9 cellular contexts compared by ENCODE assay signal in genomic region chr2:61535449-61535848, GRCh38. TPM values are rescaled to one million over a fixed set of nuclear protein-coding genes. Genes with fewer than 3 reads are reported as not detected.
DNase-seq lines count a peak whose midpoint lies in the region; ATAC-seq, FAIRE-seq and TF ChIP-seq lines count a peak whose summit lies in the region.
"Had no signal": no experiment of that assay in that cellular context is flagged by ENCODE, and none has a peak within 500 bp of the region (broad histone marks: within the 10 kb centered on the region; RNA-seq: fewer than 3 reads in every experiment).

No MANE protein-coding gene starts in this region.

- CTCF ChIA-PET in HEK293 (lab: Yijun Ruan, JAX) = interaction anchor here (0.6 to 1.3 kb wide), 3 partner anchors 16 to 123 kb away, joined by 4 read pairs; no protein-coding TSS in a partner anchor
- CTCF ChIA-PET in activated B cell treated with CpG ODN at 0.5 μM for 24 hours (lab: Charles Lee) = no interaction called here

- DNase-seq in activated B cell treated with CpG ODN at 0.5 μM for 24 hours = no peak
- DNase-seq in right cardiac atrium = no peak
- no peak for DNase-seq in stimulated activated effector memory CD8-positive, alpha-beta T cell treated with anti-CD3 and anti-CD28 coated beads, Interleukin-12 subunit alpha, Interleukin-12 subunit beta, amount 100 ng/mL, for 72 hours (ENCODE audit: low spot score in 2 of 2)
- no peak for DNase-seq in GM12891 (ENCODE audit: insufficient read length, low spot score)
- DNase-seq in NCI-H345 (lab: John Stamatoyannopoulos, UW) = no peak
- no peak for DNase-seq in cerebellar cortex (ENCODE audit: low spot score)
- DNase-seq: activated CD4-positive, alpha-beta T cell treated with anti-CD3 and anti-CD28 coated beads, Interleukin-2, amount 50 U/mL, for 1 hour had no signal

- H3K4me3 Mint-ChIP-seq in activated B cell treated with CpG ODN at 0.5 μM for 24 hours = peak overlapping the region; percentile 90
- H3K4me3 Mint-ChIP-seq in stimulated activated effector memory CD8-positive, alpha-beta T cell treated with anti-CD3 and anti-CD28 coated beads, Interleukin-12 subunit alpha, Interleukin-12 subunit beta, amount 100 ng/mL, for 72 hours = peak overlapping the region; percentile 98

- TF ChIP-seq CTCF in HEK293 (tag by site-specific recombination; IDR thresholded peaks at IDR 0.05) (no peak), activated B cell treated with CpG ODN at 0.5 μM for 24 hours (IDR thresholded peaks at IDR 0.05) (no peak)

- WGBS in right cardiac atrium = 16% methylated on average over 5 of the region's 5 CpGs

- H3K36me3 ChIP-seq in HEK293 (ENCODE audit: control insufficient read depth in 2 of 2, insufficient read depth in 1 of 2, low read length in 2 of 2) = peaks cover 9 to 14% of the 10 kb centered on the region in 2 experiments

- ATAC-seq in activated B cell treated with CpG ODN at 0.5 μM for 24 hours (ENCODE audit: low read depth) = no peak
- no peak for ATAC-seq in right cardiac atrium
- ATAC-seq in stimulated activated effector memory CD8-positive, alpha-beta T cell treated with anti-CD3 and anti-CD28 coated beads, Interleukin-12 subunit alpha, Interleukin-12 subunit beta, amount 100 ng/mL, for 72 hours = no peak
- ATAC-seq in GM21737 (IDR thresholded peaks at IDR 0.05; ENCODE audit: unreplicated experiment) = no peak

- no peaks in the 10 kb centered on the region for H3K27me3 Mint-ChIP-seq in activated B cell treated with CpG ODN at 0.5 μM for 24 hours

- H3K9me3 ChIP-seq in HEK293 (ENCODE audit: control insufficient read depth, insufficient read depth, low read depth, low read length) = no peaks in the 10 kb centered on the region
- no peaks in the 10 kb centered on the region for H3K9me3 ChIP-seq in right cardiac atrium (ENCODE audit: control insufficient read depth, low read length)

- POLR2A ChIA-PET in HEK293 (lab: Yijun Ruan, JAX) = no interaction called here
- POLR2A ChIA-PET in activated B cell treated with CpG ODN at 0.5 μM for 24 hours (lab: Charles Lee) = interaction anchor here (0.7 kb wide), 1 partner anchor 45 kb away, joined by 3 read pairs; no protein-coding TSS in a partner anchor

- H3K4me3 ChIP-seq in HEK293 (ENCODE audit: low read depth, low read length) (peak overlapping the region; percentile 88), right cardiac atrium (ENCODE audit: low read length) (peak overlapping the region; percentile 99)

- H3K9me3 Mint-ChIP-seq in activated B cell treated with CpG ODN at 0.5 μM for 24 hours = no peaks in the 10 kb centered on the region
- no peaks in the 10 kb centered on the region for H3K9me3 Mint-ChIP-seq in stimulated activated effector memory CD8-positive, alpha-beta T cell treated with anti-CD3 and anti-CD28 coated beads, Interleukin-12 subunit alpha, Interleukin-12 subunit beta, amount 100 ng/mL, for 72 hours

- FAIRE-seq in GM12891 (lab: Jason Lieb, UNC) = no peak

- H3K27ac ChIP-seq in HEK293 (ENCODE audit: extremely low read depth, low read depth, low read length) (no peak overlapping the region), right cardiac atrium (ENCODE audit: low read length) (no peak overlapping the region)

- H3K36me3 Mint-ChIP-seq in activated B cell treated with CpG ODN at 0.5 μM for 24 hours (ENCODE audit: low read depth) = peaks cover 46% of the 10 kb centered on the region
- peaks cover 80% of the 10 kb centered on the region for H3K36me3 Mint-ChIP-seq in stimulated activated effector memory CD8-positive, alpha-beta T cell treated with anti-CD3 and anti-CD28 coated beads, Interleukin-12 subunit alpha, Interleukin-12 subunit beta, amount 100 ng/mL, for 72 hours

- H3K4me1 Mint-ChIP-seq in activated B cell treated with CpG ODN at 0.5 μM for 24 hours = peaks cover 52% of the 10 kb centered on the region
- peaks cover 46% of the 10 kb centered on the region for H3K4me1 Mint-ChIP-seq in stimulated activated effector memory CD8-positive, alpha-beta T cell treated with anti-CD3 and anti-CD28 coated beads, Interleukin-12 subunit alpha, Interleukin-12 subunit beta, amount 100 ng/mL, for 72 hours

- no peaks in the 10 kb centered on the region for H3K27me3 ChIP-seq in right cardiac atrium (ENCODE audit: control insufficient read depth, insufficient read depth)

- TF ChIP-seq POLR2A in GM12891 (IDR thresholded peaks at IDR 0.05; ENCODE audit: low read depth, low read length) = no peak

- H3K27ac Mint-ChIP-seq in activated B cell treated with CpG ODN at 0.5 μM for 24 hours = peak overlapping the region; percentile 92
- H3K27ac Mint-ChIP-seq in stimulated activated effector memory CD8-positive, alpha-beta T cell treated with anti-CD3 and anti-CD28 coated beads, Interleukin-12 subunit alpha, Interleukin-12 subunit beta, amount 100 ng/mL, for 72 hours = peak overlapping the region; percentile 100

- H3K4me1 ChIP-seq in HEK293 (ENCODE audit: control insufficient read depth, insufficient read depth, low read length) = peaks cover 20% of the 10 kb centered on the region
- H3K4me1 ChIP-seq in right cardiac atrium (ENCODE audit: control insufficient read depth, insufficient read depth, low read length) = peaks cover 2% of the 10 kb centered on the region

- intact Hi-C loops in activated B cell treated with CpG ODN at 0.5 μM for 24 hours (cut with micrococcal nuclease) (loop anchor here (5.0 kb wide), 2 partner anchors 468 to 983 kb away; partner anchors contain the start of genes BCL11A and SANBR), right cardiac atrium (cut with DNase I) (loop anchor here in 3 of 4 donors (5.0 to 10.0 kb wide), 3 partner anchors 129 to 239 kb away; no protein-coding TSS in a partner anchor)

TF ChIP-seq in HEK293, 187 proteins besides CTCF, POLR2A, EP300 and RAD21 (continues in another document):
- no peak for TF ChIP-seq ZNF23 (tag by site-specific recombination; IDR thresholded peaks at IDR 0.05; ENCODE audit: borderline replicate concordance)
- TF ChIP-seq ZNF585B (tag by site-specific recombination; IDR thresholded peaks at IDR 0.05) = no peak
- TF ChIP-seq ZBTB21 (tag by site-specific recombination; IDR thresholded peaks at IDR 0.05) = no peak
- TF ChIP-seq ZNF138 (tag by site-specific recombination; IDR thresholded peaks at IDR 0.05; ENCODE audit: borderline replicate concordance) = no peak
- TF ChIP-seq ZNF112 (tag by site-specific recombination; IDR thresholded peaks at IDR 0.05) = no peak
- TF ChIP-seq ZNF26 (tag by site-specific recombination; IDR thresholded peaks at IDR 0.05) = no peak
- TF ChIP-seq ZBTB26 (tag by site-specific recombination; optimal IDR thresholded peaks at IDR 0.05) = no peak

TF ChIP-seq in GM12891, 5 proteins besides CTCF, POLR2A, EP300 and RAD21:
- no peak for TF ChIP-seq TAF1 (IDR thresholded peaks at IDR 0.05; ENCODE audit: low read depth, low read length)
- TF ChIP-seq SPI1 (IDR thresholded peaks at IDR 0.05; ENCODE audit: low read depth, low read length) = no peak
- TF ChIP-seq PAX5 (IDR thresholded peaks at IDR 0.05; ENCODE audit: insufficient read depth, low read length, severe bottlenecking) = no peak
- TF ChIP-seq POLR2AphosphoS5 (IDR thresholded peaks at IDR 0.05; ENCODE audit: low read depth, low read length) = no peak
- TF ChIP-seq POU2F2 (IDR thresholded peaks at IDR 0.05; ENCODE audit: low read depth, low read length) = no peak

RNA-seq across cellular contexts. Expression of gene XPO1, which starts 2.7 kb away (rescaled TPM):
- 183 and 217 TPM in 2 replicates for total RNA-seq in activated B cell treated with CpG ODN at 0.5 μM for 24 hours
- 10 to 100 TPM; 53.7 to 81.7 (median 62.2) TPM for total RNA-seq in right cardiac atrium
- 38.5 TPM for polyA plus RNA-seq in right cardiac atrium
- 96.7 TPM for polyA plus RNA-seq in GM12891 (2012; ENCODE audit: low read depth, missing spikeins)
